Comparison of ENCODE assay signal across 9 cellular contexts in genomic region chr1:227729881-227730629, GRCh38. TPM values are rescaled to one million over a fixed set of nuclear protein-coding genes. Genes with fewer than 3 reads are reported as not detected.
A peak's percentile ranks its signal among the peaks of the same experiment; 100 is the strongest.
DNase-seq lines count a peak whose midpoint lies in the region; ATAC-seq, FAIRE-seq and TF ChIP-seq lines count a peak whose summit lies in the region.
"Had no signal": no experiment of that assay in that cellular context is flagged by ENCODE, and none has a peak within 500 bp of the region (broad histone marks: within the 10 kb centered on the region; RNA-seq: fewer than 3 reads in every experiment).

No MANE protein-coding gene starts in this region.

- peak in 1 of 2 experiments; percentile 35; a peak in 3 of 6 replicates for ATAC-seq in A549
- ATAC-seq in right lobe of liver, result peak in 3 of 4 donors; percentile 5 to 11 (median 5)
- ATAC-seq: left colon had no signal

- no peak overlapping the region for H3K4me2 ChIP-seq in A549

- H3K4me1 ChIP-seq in A549, result peaks cover 12% of the 10 kb centered on the region; the same call in 2 of the 3 replicates
- peaks cover 0 to 37% (median 18%) of the 10 kb centered on the region in 4 donors for H3K4me1 ChIP-seq in right lobe of liver

- peak; percentile 55 to 69 for DNase-seq in A549 (ENCODE audit: low read depth in 1 of 2, low spot score in 1 of 2)
- peak; percentile 38 for DNase-seq in GM04504 (ENCODE audit: low read depth)
- DNase-seq in Jurkat, Clone E6-1 (ENCODE audit: low read depth, low spot score), result peak; percentile 39
- peak; percentile 13 for DNase-seq in T1000 (lab: John Stamatoyannopoulos, UW)
- peak in 1 of 3 donors; percentile 45 for DNase-seq in right lobe of liver
- peak; percentile 30 for DNase-seq in stromal cell of bone marrow (ENCODE audit: low read depth)
- DNase-seq in NCI-H187 (lab: John Stamatoyannopoulos, UW), result no peak

- WGBS in A549 (ENCODE audit: missing lambda C conversion rate), result 70% methylated on average over 13 of the region's 13 CpGs
- 48% methylated on average over 12 of the region's 13 CpGs for WGBS in right lobe of liver (ENCODE audit: insufficient coverage, low coverage, low lambda C conversion rate, missing lambda C conversion rate)

- CTCF ChIA-PET in A549 (lab: Yijun Ruan, JAX), result interaction anchor here (0.8 to 2.7 kb wide), 5 partner anchors 32 to 362 kb away, joined by 3 to 11 read pairs (median 3); no protein-coding TSS in a partner anchor

- no peak for FAIRE-seq in A549 (lab: Jason Lieb, UNC)

- no peak overlapping the region for H3K27ac ChIP-seq in A549
- H3K27ac ChIP-seq in cingulate gyrus (ENCODE audit: low read depth, low read length), result peak overlapping the region; percentile 54
- peak overlapping the region in 1 of 3 donors; percentile 61 for H3K27ac ChIP-seq in right lobe of liver

- TF ChIP-seq POLR2A in A549 (IDR thresholded peaks at IDR 0.05; ENCODE audit: low read length) (no peak), right lobe of liver (IDR thresholded peaks at IDR 0.05) (no peak)

- TF ChIP-seq CTCF in A549 (IDR thresholded peaks at IDR 0.05), result peak; percentile 31; the same call in 2 of the 3 replicates
- peak; percentile 43 to 62 (median 53) for TF ChIP-seq CTCF in right lobe of liver (IDR thresholded peaks at IDR 0.05)

- no peak overlapping the region for H3K4me3 ChIP-seq in A549
- H3K4me3 ChIP-seq in Jurkat, Clone E6-1 (ENCODE audit: low read length), result no peak overlapping the region
- peak overlapping the region in 1 of 3 donors; percentile 76 for H3K4me3 ChIP-seq in right lobe of liver

- intact Hi-C loops in right lobe of liver (cut with DNase I), result no loop called here

- POLR2A ChIA-PET in A549 (lab: Yijun Ruan, JAX), result no interaction called here

- peaks cover 0 to 13% (median 3%) of the 10 kb centered on the region in 4 donors for H3K36me3 ChIP-seq in right lobe of liver

- peak in 1 of 2 experiments; percentile 23; a peak in 2 of 5 replicates for TF ChIP-seq RAD21 in A549 (conservative IDR thresholded peaks at IDR 0.05 in 1 of 2, IDR thresholded peaks at IDR 0.05 in 1 of 2)

- no peaks in the 10 kb centered on the region; the same call in 1 of the 3 replicates for H3K9me3 ChIP-seq in A549
- H3K9me3 ChIP-seq in right lobe of liver, result no peaks in the 10 kb centered on the region

- H3K27me3 ChIP-seq in right lobe of liver, result no peaks in the 10 kb centered on the region

- TF ChIP-seq EP300 in A549 (IDR thresholded peaks at IDR 0.05), result no peak

TF ChIP-seq in A549, 52 proteins besides CTCF, POLR2A, EP300 and RAD21:
- peak; percentile 61 for TF ChIP-seq MAFK (IDR thresholded peaks at IDR 0.05; ENCODE audit: partially characterized antibody)
- no peak for TF ChIP-seq NR3C1 (IDR thresholded peaks at IDR 0.05)

RNA-seq across cellular contexts. Expression of gene JMJD4, which starts 5.0 kb away (rescaled TPM):
- polyA plus RNA-seq in A549 (2011; rRNA removed) (21.2 and 23.7 TPM in 2 replicates), A549 (2017; fragmentation: RNase III; extraction: RNeasy Plus Mini Kit Qiagen cat#74134 plus additional on column Dnase treatment) (18.8 to 19.8 TPM (median 19.4 TPM) in 3 replicates)
- 28.4 and 36.8 TPM in 2 replicates for polyA plus RNA-seq in A549 (2012; cell fraction: cytosol; rRNA removed)
- 51.5 and 60.7 TPM in 2 replicates for polyA plus RNA-seq in A549 (2012; cell fraction: nucleus; rRNA removed)
- polyA minus RNA-seq in A549 (2011; rRNA and poly(A)+ RNA removed), result 76.3 and 78.6 TPM in 2 replicates
- 22.3 TPM for polyA plus RNA-seq in Jurkat, Clone E6-1 (2012; ENCODE audit: insufficient read depth, insufficient read length)
- total RNA-seq in right lobe of liver, result 10 to 100 TPM in 2 of 6 experiments, 1 to 10 TPM in 4; 7.2 to 17.7 (median 9.5) TPM

RNA-seq across cellular contexts. Expression of gene SNAP47, which starts 5.2 kb away (rescaled TPM):
- polyA plus RNA-seq in A549 (2011; rRNA removed) (39.5 and 42.5 TPM in 2 replicates), A549 (2017; fragmentation: RNase III; extraction: RNeasy Plus Mini Kit Qiagen cat#74134 plus additional on column Dnase treatment) (26.7 to 29.6 TPM (median 29.6 TPM) in 3 replicates)
- 38.1 and 38.2 TPM in 2 replicates for polyA plus RNA-seq in A549 (2012; cell fraction: cytosol; rRNA removed)
- 30.4 and 31.8 TPM in 2 replicates for polyA plus RNA-seq in A549 (2012; cell fraction: nucleus; rRNA removed)
- 35.4 and 37.5 TPM in 2 replicates for polyA minus RNA-seq in A549 (2011; rRNA and poly(A)+ RNA removed)
- polyA plus RNA-seq in Jurkat, Clone E6-1 (2012; ENCODE audit: insufficient read depth, insufficient read length), result 32.1 TPM
- total RNA-seq in right lobe of liver, result 10 to 100 TPM; 15.2 to 32.5 (median 24.8) TPM

Comparison
In these comparisons a context has a peak if more than half of its experiments do, and no peak if none do; other contexts are left out.
1. DNase-seq: peak in A549 (2 of 2), GM04504 (single experiment), Jurkat, Clone E6-1 (single experiment), T1000 (single experiment) and stromal cell of bone marrow (single experiment); none in NCI-H187 (0 of 2).